In the genomic region with DNA sequence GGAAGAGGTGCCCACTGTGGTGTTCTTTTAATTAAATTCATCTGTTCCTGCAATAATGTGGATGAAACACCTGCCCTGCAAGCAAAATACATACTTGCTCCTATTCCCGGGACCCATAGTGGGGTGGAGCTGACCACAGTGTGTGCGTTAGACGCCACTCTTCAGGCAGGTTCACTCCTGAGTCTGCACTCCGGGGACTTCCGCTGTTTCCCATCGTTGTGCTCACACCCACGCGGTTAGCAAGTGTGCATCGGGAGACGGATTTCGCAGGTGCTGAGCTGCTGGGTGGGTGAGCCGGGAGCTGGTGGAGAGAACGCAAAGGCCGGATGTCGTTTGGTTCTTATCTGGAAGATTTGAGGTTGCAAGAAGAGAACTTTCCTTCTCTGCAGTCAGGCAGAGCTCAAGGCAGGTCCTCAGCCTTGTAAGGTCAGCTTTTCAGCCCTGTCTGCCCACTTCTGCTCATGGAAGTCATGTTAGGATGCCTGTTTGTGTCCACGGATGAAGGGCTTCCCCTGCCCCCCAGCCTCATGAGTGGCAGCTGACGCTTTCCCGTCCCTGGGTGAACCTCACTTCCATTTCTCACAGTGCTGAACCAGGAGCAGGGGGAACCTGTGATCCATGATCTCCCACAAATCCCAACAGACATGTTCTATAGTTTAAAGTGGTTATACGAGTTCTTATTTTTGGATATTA, we compare ENCODE assay signal across 8 cellular contexts.
DNase-seq lines count a peak whose midpoint lies in the region; ATAC-seq, FAIRE-seq and TF ChIP-seq lines count a peak whose summit lies in the region.
"Not testable (repeated sequence)": the region's sequence is repeated elsewhere in the genome, so short reads cannot be mapped to it uniquely, and the experiment has no call there.

No MANE protein-coding gene starts in this region.

- peak overlapping the region; percentile 12 for H3K4me2 ChIP-seq in Loucy (ENCODE audit: low read depth, low read length, poor library complexity, severe bottlenecking)
- not testable (repeated sequence) for H3K4me2 ChIP-seq in H1 (ENCODE audit: insufficient read depth in 1 of 2, low read depth in 2 of 2, low read length in 2 of 2); mesendoderm (ENCODE audit: low read length)

- H3K79me2 ChIP-seq in Loucy (ENCODE audit: insufficient read depth, low read length); H1 (ENCODE audit: control insufficient read depth in 1 of 2, insufficient read depth in 2 of 2, low read length in 2 of 2); mesendoderm (ENCODE audit: control insufficient read depth, insufficient read depth, low read length): not testable (repeated sequence)

- not testable (repeated sequence) for H3K56ac ChIP-seq in H1 (replicated peaks; ENCODE audit: insufficient read length, low read depth, low read length)
- peak overlapping the region; percentile 64 for H3K56ac ChIP-seq in mesendoderm (ENCODE audit: low read length)

- H3F3A ChIP-seq in Loucy (ENCODE audit: low read depth), result not testable (repeated sequence)

- not testable (repeated sequence) for H3K4me3 Mint-ChIP-seq in Caco-2 (ENCODE audit: unreplicated experiment); activated T-helper 17 cell treated with anti-CD3 and anti-CD28 coated beads, Interleukin-2, amount 50 U/mL, for 72 hours

- not testable (repeated sequence) for H2AFZ ChIP-seq in Loucy (ENCODE audit: low read length); H1 (ENCODE audit: low read length)

- not testable (repeated sequence) for H3K79me1 ChIP-seq in H1 (ENCODE audit: low read depth, low read length); mesendoderm (ENCODE audit: low read length)

- H2BK15ac ChIP-seq in H1 (ENCODE audit: low read length); mesendoderm (replicated peaks; ENCODE audit: low read depth): not testable (repeated sequence)

- H3K9ac ChIP-seq in Loucy (ENCODE audit: low read depth, low read length, poor library complexity, severe bottlenecking); H1 (replicated peaks in 1 of 4; ENCODE audit: extremely low read depth in 1 of 4, low read depth in 3 of 4, low read length in 3 of 4); mesendoderm (ENCODE audit: low read length): not testable (repeated sequence)

- CTCF ChIA-PET in Caco-2 (lab: Charles Lee), result not testable (repeated sequence)
- CTCF ChIA-PET in H1 (lab: Charles Lee; ENCODE audit: partially characterized antibody), result interaction anchor here (0.9 to 1.5 kb wide), 2 partner anchors 10 to 123 kb away, joined by 3 read pairs; no protein-coding TSS in a partner anchor

- H3K4me3 ChIP-seq in Caco-2 (ENCODE audit: low read depth, low read length); Loucy (ENCODE audit: low read length, poor library complexity, severe bottlenecking); RWPE2 (ENCODE audit: severe bottlenecking); H1 (ENCODE audit: extremely low read depth in 1 of 4, insufficient read depth in 2 of 4, low read depth in 3 of 4, low read length in 4 of 4); mesendoderm (ENCODE audit: low read length); vagina: not testable (repeated sequence)

- H3K27me3 ChIP-seq in Caco-2 (replicated peaks; ENCODE audit: control insufficient read depth, insufficient read depth, low read length); Loucy (ENCODE audit: insufficient read depth, low read length, poor library complexity, severe bottlenecking); RWPE2 (ENCODE audit: insufficient read depth, poor library complexity, severe bottlenecking); H1 (replicated peaks in 1 of 4; ENCODE audit: control insufficient read depth in 3 of 4, extremely low read depth in 1 of 4, insufficient read depth in 3 of 4, low read length in 3 of 4); mesendoderm (ENCODE audit: insufficient read depth, low read length, poor library complexity); vagina: not testable (repeated sequence)

- not testable (repeated sequence) for BruUV-seq in Caco-2 (replicated peaks; lab: Mats Ljungman, UMichigan)

- not testable (repeated sequence) for H2BK20ac ChIP-seq in H1 (ENCODE audit: low read length)

- H3K9me3 Mint-ChIP-seq in Caco-2 (ENCODE audit: unreplicated experiment); activated T-helper 17 cell treated with anti-CD3 and anti-CD28 coated beads, Interleukin-2, amount 50 U/mL, for 72 hours: not testable (repeated sequence)

- peak; percentile 31; the same call in 1 of the 3 replicates for ATAC-seq in RWPE2 (ENCODE audit: low read depth)
- ATAC-seq in activated T-helper 17 cell treated with anti-CD3 and anti-CD28 coated beads, Interleukin-2, amount 50 U/mL, for 72 hours (replicated peaks), result peak; percentile 52

- intact Hi-C loops in Caco-2 (cut with micrococcal nuclease; ENCODE audit: unreplicated experiment); posterior vena cava (cut with DNase I); vagina (cut with DNase I): not testable (repeated sequence)

- not testable (repeated sequence) for H3K23me2 ChIP-seq in H1 (ENCODE audit: low read depth, low read length)

- FAIRE-seq in H1 (lab: Jason Lieb, UNC), result not testable (repeated sequence)

- peak overlapping the region; percentile 9 for H3K27ac Mint-ChIP-seq in Caco-2 (ENCODE audit: unreplicated experiment)
- not testable (repeated sequence) for H3K27ac Mint-ChIP-seq in activated T-helper 17 cell treated with anti-CD3 and anti-CD28 coated beads, Interleukin-2, amount 50 U/mL, for 72 hours

- H3K4me1 ChIP-seq in Caco-2, result peaks cover 11% of the 10 kb centered on the region; the same call in 1 of the 2 replicates
- not testable (repeated sequence) for H3K4me1 ChIP-seq in Loucy (ENCODE audit: insufficient read depth, low read length, poor library complexity, severe bottlenecking); RWPE2 (ENCODE audit: insufficient read depth, poor library complexity, severe bottlenecking); H1 (replicated peaks in 1 of 4; ENCODE audit: control insufficient read depth in 3 of 4, insufficient read depth in 4 of 4, low read length in 3 of 4); mesendoderm (ENCODE audit: control insufficient read depth, low read depth, low read length)
- H3K4me1 ChIP-seq in vagina, result peaks cover 18% of the 10 kb centered on the region

- H3K14ac ChIP-seq in H1 (ENCODE audit: insufficient read length), result not testable (repeated sequence)

- H4K8ac ChIP-seq in H1 (ENCODE audit: extremely low read depth, insufficient read depth, low read length); mesendoderm (ENCODE audit: low read depth, low read length): not testable (repeated sequence)

- H3K27ac ChIP-seq in RWPE2 (ENCODE audit: poor library complexity, severe bottlenecking); H1 (ENCODE audit: low read depth, low read length); mesendoderm (ENCODE audit: low read depth, low read length): not testable (repeated sequence)
- peak overlapping the region; percentile 27 for H3K27ac ChIP-seq in vagina

- H3K4me1 Mint-ChIP-seq in Caco-2 (ENCODE audit: low read depth, unreplicated experiment), result peaks cover 13% of the 10 kb centered on the region
- H3K4me1 Mint-ChIP-seq in activated T-helper 17 cell treated with anti-CD3 and anti-CD28 coated beads, Interleukin-2, amount 50 U/mL, for 72 hours, result not testable (repeated sequence)

- DNase-seq in Caco-2, result peak in 1 of 2 experiments; percentile 20
- peak; percentile 47 for DNase-seq in RWPE2 (ENCODE audit: low spot score)
- DNase-seq in H1 (ENCODE audit: low read depth in 1 of 2, low spot score in 2 of 2); mesendoderm; vagina (ENCODE audit: extremely low spot score in 2 of 2): not testable (repeated sequence)
- DNase-seq in posterior vena cava (ENCODE audit: low spot score), result peak; percentile 54

- not testable (repeated sequence) for H2BK5ac ChIP-seq in H1 (ENCODE audit: low read depth, low read length); mesendoderm (ENCODE audit: low read length)

- not testable (repeated sequence) for H3K9me2 ChIP-seq in Loucy (replicated peaks; ENCODE audit: low read depth, low read length)

- TF ChIP-seq EP300 in H1 (IDR thresholded peaks at IDR 0.05; ENCODE audit: borderline replicate concordance in 1 of 2, low read depth in 2 of 2, low read length in 2 of 2), result not testable (repeated sequence)

- TF ChIP-seq POLR2A in H1 (IDR thresholded peaks at IDR 0.05; ENCODE audit: control extremely low read depth in 1 of 2, low read depth in 2 of 2, low read length in 2 of 2); vagina (IDR thresholded peaks at IDR 0.05): not testable (repeated sequence)

- not testable (repeated sequence) for H2BK120ac ChIP-seq in H1 (replicated peaks; ENCODE audit: low read depth, low read length); mesendoderm (ENCODE audit: low read depth, low read length)

- not testable (repeated sequence) for H3K9me3 ChIP-seq in Caco-2; Loucy (ENCODE audit: insufficient read depth, low read depth, low read length); RWPE2 (ENCODE audit: severe bottlenecking); H1 (ENCODE audit: insufficient read depth in 2 of 2, low read depth in 1 of 2, low read length in 1 of 2); vagina

- not testable (repeated sequence) for H3K36me3 ChIP-seq in Caco-2 (ENCODE audit: control insufficient read depth, insufficient read depth, low read length); Loucy (ENCODE audit: insufficient read depth, low read length); RWPE2 (ENCODE audit: low read depth); H1 (ENCODE audit: control insufficient read depth in 2 of 4, insufficient read depth in 4 of 4, low read length in 3 of 4); mesendoderm (ENCODE audit: control insufficient read depth, insufficient read depth, low read length); vagina

- not testable (repeated sequence) for H3K23ac ChIP-seq in H1 (ENCODE audit: insufficient read length); mesendoderm (ENCODE audit: low read length)

- H3K27me3 Mint-ChIP-seq in Caco-2 (ENCODE audit: insufficient read depth, unreplicated experiment), result not testable (repeated sequence)
- peaks cover 33% of the 10 kb centered on the region for H3K27me3 Mint-ChIP-seq in activated T-helper 17 cell treated with anti-CD3 and anti-CD28 coated beads, Interleukin-2, amount 50 U/mL, for 72 hours

- H3K4ac ChIP-seq in H1 (replicated peaks; ENCODE audit: insufficient read length, low read depth, low read length); mesendoderm (ENCODE audit: low read depth, low read length): not testable (repeated sequence)

- not testable (repeated sequence) for H4K91ac ChIP-seq in H1 (replicated peaks; ENCODE audit: insufficient read length, low read length)

- H4K20me1 ChIP-seq in Loucy (ENCODE audit: insufficient read depth, low read length, poor library complexity, severe bottlenecking); H1 (replicated peaks in 1 of 2; ENCODE audit: control insufficient read depth in 1 of 2, insufficient read depth in 2 of 2, low read length in 2 of 2): not testable (repeated sequence)

- peak overlapping the region; percentile 5; the same call in 1 of the 2 replicates for H2BK12ac ChIP-seq in H1 (ENCODE audit: low read depth, low read length)

- POLR2A ChIA-PET in Caco-2 (lab: Charles Lee); H1 (lab: Charles Lee; ENCODE audit: partially characterized antibody): not testable (repeated sequence)

- not testable (repeated sequence) for H4K5ac ChIP-seq in H1 (ENCODE audit: insufficient read length, low read depth, low read length); mesendoderm (ENCODE audit: low read length)

- not testable (repeated sequence) for H2AK5ac ChIP-seq in H1 (ENCODE audit: low read depth, low read length)
- peak overlapping the region; percentile 78 for H2AK5ac ChIP-seq in mesendoderm (ENCODE audit: low read length)

- 86% methylated on average over 4 of the region's 19 CpGs; no CpG with 5 or more reads in 1 of the 2 experiments for WGBS in H1 (ENCODE audit: extremely low coverage in 1 of 2, insufficient coverage in 1 of 2, insufficient read length in 1 of 2, insufficient replicate concordance in 2 of 2, low coverage in 1 of 2, low lambda C conversion rate in 2 of 2, missing lambda C conversion rate in 1 of 2), 2 experiments
- no CpG with 5 or more reads among the region's 19 CpGs for WGBS in mesendoderm (ENCODE audit: extremely low coverage, insufficient coverage, low lambda C conversion rate)

- not testable (repeated sequence) for TF ChIP-seq CTCF in Caco-2 (IDR thresholded peaks at IDR 0.05; ENCODE audit: insufficient read depth in 1 of 2, low read depth in 1 of 2, low read length in 1 of 2, severe bottlenecking in 1 of 2, unreplicated experiment in 1 of 2); Loucy (conservative IDR thresholded peaks at IDR 0.05; ENCODE audit: low read length); RWPE2 (IDR thresholded peaks at IDR 0.05; ENCODE audit: poor library complexity, severe bottlenecking); H1 (IDR thresholded peaks at IDR 0.05; ENCODE audit: control extremely low read depth in 1 of 3, insufficient read depth in 1 of 3, low read depth in 1 of 3, low read length in 3 of 3); vagina (IDR thresholded peaks at IDR 0.05)

- H3K18ac ChIP-seq in H1 (ENCODE audit: extremely low read depth, low read length); mesendoderm (ENCODE audit: low read length): not testable (repeated sequence)

- not testable (repeated sequence) for TF ChIP-seq RAD21 in H1 (IDR thresholded peaks at IDR 0.05 in 1 of 2, conservative IDR thresholded peaks at IDR 0.05 in 1 of 2; ENCODE audit: low read depth in 2 of 2, low read length in 2 of 2)

- H3K36me3 Mint-ChIP-seq in Caco-2 (ENCODE audit: insufficient read depth, unreplicated experiment); activated T-helper 17 cell treated with anti-CD3 and anti-CD28 coated beads, Interleukin-2, amount 50 U/mL, for 72 hours (ENCODE audit: low read depth): not testable (repeated sequence)
